1 cellular context compared by ENCODE assay signal in the genomic region with DNA sequence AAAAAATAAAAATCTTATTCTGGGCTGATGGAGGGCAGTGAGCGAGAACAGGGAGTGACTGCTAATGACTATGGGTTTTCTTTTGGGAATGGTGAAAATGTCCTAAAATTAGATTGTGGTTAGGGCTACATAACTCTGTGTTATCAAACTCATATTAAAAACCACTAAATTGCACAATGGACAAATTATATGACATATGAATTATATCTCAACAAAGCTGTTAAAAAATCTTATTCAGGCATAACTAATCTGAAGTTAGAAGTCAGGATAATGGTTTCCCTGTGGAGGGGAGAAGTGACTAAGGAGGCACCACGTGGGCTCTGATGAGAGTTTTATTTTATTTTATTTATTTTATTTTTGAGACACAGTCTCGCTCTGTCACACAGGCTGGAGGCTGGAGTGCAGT.
TF ChIP-seq lines count a peak whose summit lies in the region.

No MANE protein-coding gene starts in this region.

TF ChIP-seq in SK-N-SH, 30 proteins besides CTCF, POLR2A, EP300 and RAD21 (continued from another document):
- no peak for TF ChIP-seq FOSL2 (IDR thresholded peaks at IDR 0.05; ENCODE audit: borderline replicate concordance, low read depth)
- TF ChIP-seq MXI1 (IDR thresholded peaks at IDR 0.05; ENCODE audit: low read depth, low read length): no peak
- TF ChIP-seq RCOR1 (IDR thresholded peaks at IDR 0.05; ENCODE audit: low read length): no peak
- no peak for TF ChIP-seq YY1 (IDR thresholded peaks at IDR 0.05; ENCODE audit: low read depth)
- no peak for TF ChIP-seq TEAD4 (IDR thresholded peaks at IDR 0.05; ENCODE audit: borderline replicate concordance, insufficient read depth)
